In the genomic region with DNA sequence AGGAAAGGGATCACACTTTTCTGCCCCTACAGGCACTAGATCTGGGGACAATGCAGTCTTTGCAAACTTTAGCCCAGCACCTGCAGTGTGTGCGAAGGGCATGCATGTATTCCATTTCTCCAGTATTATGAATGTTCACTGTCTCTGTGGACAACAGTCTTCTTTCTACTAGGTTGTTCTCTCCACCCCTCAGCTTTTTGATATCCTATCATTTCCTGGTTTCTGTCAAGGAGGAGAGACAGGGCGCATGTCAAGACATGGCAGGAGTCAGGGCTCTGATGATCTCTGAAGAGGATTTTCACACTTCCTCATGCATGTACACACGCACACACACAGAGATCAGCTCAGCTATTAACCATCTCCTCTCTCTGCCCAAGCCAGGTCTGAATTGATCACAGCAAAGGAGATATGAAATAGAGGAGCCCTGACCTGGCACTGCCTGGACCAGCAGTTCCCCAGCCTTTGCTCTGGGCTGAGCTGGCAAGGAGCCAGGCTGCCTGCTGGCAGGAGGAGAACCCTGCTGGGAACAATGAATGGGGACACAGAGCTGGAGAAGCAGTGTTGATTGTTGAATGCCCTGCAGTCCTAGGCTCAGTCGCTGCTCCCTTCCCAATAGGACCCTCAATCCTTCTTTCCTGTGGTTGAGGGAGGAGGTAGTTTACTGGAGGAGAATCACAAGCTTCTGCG, we compare ENCODE assay signal across 8 cellular contexts. TPM values are rescaled to one million over a fixed set of nuclear protein-coding genes. Genes with fewer than 3 reads are reported as not detected.
A peak's percentile ranks its signal among the peaks of the same experiment; 100 is the strongest.
DNase-seq lines count a peak whose midpoint lies in the region; ATAC-seq and TF ChIP-seq lines count a peak whose summit lies in the region.

No MANE protein-coding gene starts in this region.

- H3K27ac ChIP-seq in heart right ventricle (no peak overlapping the region), temporal lobe (ENCODE audit: low read depth, low read length) (peak overlapping the region; percentile 95)

- H3K36me3 ChIP-seq in heart right ventricle, result no peaks in the 10 kb centered on the region

- peaks cover 0 to 14% (median 0%) of the 10 kb centered on the region in 7 donors for H3K27me3 ChIP-seq in heart right ventricle

- H3K4me1 ChIP-seq in heart right ventricle, result peaks cover 0 to 11% (median 0%) of the 10 kb centered on the region in 9 donors

- intact Hi-C loops in heart right ventricle (cut with DNase I), result loop anchor here in 1 of 10 donors (5.0 kb wide), 1 partner anchor 76 kb away; no protein-coding TSS in a partner anchor

- no peak for TF ChIP-seq CTCF in heart right ventricle (IDR thresholded peaks at IDR 0.05)

- no peaks in the 10 kb centered on the region for H3K9me3 ChIP-seq in heart right ventricle

- H3K4me3 ChIP-seq in heart right ventricle, result no peak overlapping the region

- peak; percentile 37 for DNase-seq in NCI-H1694 treated with DMSO at 0.1 percent for 48 hours (lab: John Stamatoyannopoulos, UW)
- no peak for DNase-seq in NCI-H1694 (lab: John Stamatoyannopoulos, UW)
- DNase-seq in RPMI7951 (ENCODE audit: low read depth), result peak; percentile 23
- peak; percentile 40 to 72 for DNase-seq in heart right ventricle
- DNase-seq in OCI-M1 (lab: John Stamatoyannopoulos, UW), result no peak

- ATAC-seq in heart right ventricle, result peak; percentile 58 to 88 (median 80)
- no peak for ATAC-seq in GM19455 (IDR thresholded peaks at IDR 0.05; ENCODE audit: unreplicated experiment)
- ATAC-seq in GM18909 (IDR thresholded peaks at IDR 0.05; ENCODE audit: poor library complexity, unreplicated experiment), result no peak

- WGBS in heart right ventricle, 2 donors, result 42 to 52% methylated on average over 5 of the region's 5 CpGs

RNA-seq across cellular contexts. Expression of gene GPR179, which starts 2.6 kb away (rescaled TPM):
- total RNA-seq in RPMI7951 (2014; rRNA removed; shearing (Covaris generic)), result not detected in 2 replicates
- under 1 TPM in 8 of 10 donors, not detected in 2; 0.02 to 0.09 (median 0.06) TPM for total RNA-seq in heart right ventricle
- polyA plus RNA-seq in heart right ventricle, result under 1 TPM; under 0.01 to 0.22 TPM
- 0.74 TPM for total RNA-seq in temporal lobe

RNA-seq across cellular contexts. Expression of gene SOCS7, which starts 10.5 kb away (rescaled TPM):
- total RNA-seq in RPMI7951 (2014; rRNA removed; shearing (Covaris generic)), result 5.2 and 5.4 TPM in 2 replicates
- 10 to 100 TPM; 11.2 to 23.8 (median 16.3) TPM for total RNA-seq in heart right ventricle
- 1 to 10 TPM; 2.9 to 4.0 TPM for polyA plus RNA-seq in heart right ventricle
- 53.6 TPM for total RNA-seq in temporal lobe

RNA-seq across cellular contexts. Expression of gene MRPL45, which starts 44.2 kb away (rescaled TPM):
- 34.5 and 39.9 TPM in 2 replicates for total RNA-seq in RPMI7951 (2014; rRNA removed; shearing (Covaris generic))
- total RNA-seq in heart right ventricle, result 10 to 100 TPM; 36.1 to 44.6 (median 39.9) TPM
- 10 to 100 TPM; 16.0 to 28.2 TPM for polyA plus RNA-seq in heart right ventricle
- 21.6 TPM for total RNA-seq in temporal lobe

Comparison
In these comparisons a context has a peak if more than half of its experiments do, and no peak if none do; other contexts are left out.
1. DNase-seq: peak in NCI-H1694 treated with DMSO at 0.1 percent for 48 hours (single experiment), RPMI7951 (single experiment) and heart right ventricle (2 of 2); none in NCI-H1694 (single experiment) and OCI-M1 (single experiment).
2. ATAC-seq: peak in heart right ventricle (8 of 8); none in GM19455 (single experiment) and GM18909 (single experiment).